ENCODE assay signal across 18 cellular contexts in the genomic region with DNA sequence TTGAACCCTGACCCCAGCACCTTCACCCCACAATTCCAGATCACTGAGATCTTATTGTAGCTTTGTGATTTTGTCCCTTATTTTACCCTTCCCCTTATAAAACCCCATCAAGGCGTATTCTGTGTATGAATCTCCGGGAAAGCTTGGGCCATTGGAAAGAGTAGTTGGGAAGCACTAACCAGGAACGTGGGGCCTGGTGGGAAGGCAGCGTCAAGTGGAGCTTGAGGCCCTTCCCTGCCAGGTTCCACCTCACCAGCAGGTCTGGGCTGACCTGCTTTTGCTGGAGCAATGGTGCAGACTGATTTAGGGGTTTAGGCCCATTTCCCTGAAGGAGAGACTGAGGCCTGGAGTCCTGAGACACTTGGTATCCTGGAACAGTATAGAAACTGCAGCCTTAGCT. TPM values are rescaled to one million over a fixed set of nuclear protein-coding genes. Genes with fewer than 3 reads are reported as not detected.
A peak's percentile ranks its signal among the peaks of the same experiment; 100 is the strongest.
DNase-seq lines count a peak whose midpoint lies in the region; ATAC-seq, FAIRE-seq and TF ChIP-seq lines count a peak whose summit lies in the region.
"Had no signal": no experiment of that assay in that cellular context is flagged by ENCODE, and none has a peak within 500 bp of the region (broad histone marks: within the 10 kb centered on the region; RNA-seq: fewer than 3 reads in every experiment).

No MANE protein-coding gene starts in this region.

- TF ChIP-seq CTCF in left ventricle myocardium inferior (IDR thresholded peaks at IDR 0.05; ENCODE audit: borderline replicate concordance) (no peak), right atrium auricular region (IDR thresholded peaks at IDR 0.05) (no peak), coronary artery (IDR thresholded peaks at IDR 0.05) (no peak), HepG2 (CRISPR knock-in tag; IDR thresholded peaks at IDR 0.05) (no peak)

- no peaks in the 10 kb centered on the region for H3K27me3 ChIP-seq in left ventricle myocardium inferior (ENCODE audit: low read depth)
- no peaks in the 10 kb centered on the region for H3K27me3 ChIP-seq in right atrium auricular region
- H3K27me3 ChIP-seq in HepG2 (ENCODE audit: control insufficient read depth in 1 of 2, insufficient read depth in 2 of 2, low read length in 2 of 2) = no peaks in the 10 kb centered on the region

- peaks cover 8% of the 10 kb centered on the region for H4K20me1 ChIP-seq in HepG2 (ENCODE audit: insufficient read depth, low read length)

- intact Hi-C loops in left ventricle myocardium inferior (cut with micrococcal nuclease) = loop anchor here (5.0 kb wide), 1 partner anchor 443 kb away; no protein-coding TSS in a partner anchor
- intact Hi-C loops in HepG2 (cut with micrococcal nuclease; ENCODE audit: unreplicated experiment) = no loop called here
- intact Hi-C loops in activated T-helper 2 cell treated with anti-CD3 and anti-CD28 coated beads, Interferon-gamma antibody, Interleukin-2, Interleukin-4, amounts not matched to agents 10 μg/mL and 5 μg/mL and 100 μg/mL, durations not matched to agents 14 hours and 24 hours and 36 hours (cut with micrococcal nuclease) = no loop called here

- POLR2A ChIA-PET in HepG2 (lab: Yijun Ruan, JAX) = no interaction called here

- no peak overlapping the region for H3K4me3 Mint-ChIP-seq in activated T-helper 2 cell treated with anti-CD3 and anti-CD28 coated beads, Interferon-gamma antibody, Interleukin-2, Interleukin-4, amounts not matched to agents 10 μg/mL and 5 μg/mL and 100 μg/mL, durations not matched to agents 14 hours and 24 hours and 36 hours (ENCODE audit: low read depth)
- H3K4me3 Mint-ChIP-seq in activated T-helper 17 cell treated with anti-CD3 and anti-CD28 coated beads, Interleukin-2, amount 50 U/mL, for 72 hours = no peak overlapping the region
- H3K4me3 Mint-ChIP-seq: B cell; CD14-positive monocyte; CD8-positive, alpha-beta T cell had no signal

- CTCF ChIA-PET in HepG2 (lab: Yijun Ruan, JAX; ENCODE audit: low intra/inter-chr PET ratio, low total read pairs) = no interaction called here

- peaks cover 85% of the 10 kb centered on the region for H3K4me1 ChIP-seq in left ventricle myocardium inferior
- peaks cover 0 to 73% of the 10 kb centered on the region in 2 donors for H3K4me1 ChIP-seq in right atrium auricular region
- peaks cover 66% of the 10 kb centered on the region for H3K4me1 ChIP-seq in HepG2 (ENCODE audit: insufficient read depth, low read length)

- in situ Hi-C loops in HepG2 (cut with HindIII; ENCODE audit: extremely low pct_ligation_motif_present, low pct_unique_long_range_greater_than_20kb) = no loop called here

- no peak overlapping the region for H3K27ac Mint-ChIP-seq in activated T-helper 2 cell treated with anti-CD3 and anti-CD28 coated beads, Interferon-gamma antibody, Interleukin-2, Interleukin-4, amounts not matched to agents 10 μg/mL and 5 μg/mL and 100 μg/mL, durations not matched to agents 14 hours and 24 hours and 36 hours
- no peak overlapping the region for H3K27ac Mint-ChIP-seq in activated T-helper 17 cell treated with anti-CD3 and anti-CD28 coated beads, Interleukin-2, amount 50 U/mL, for 72 hours
- H3K27ac Mint-ChIP-seq: B cell; CD8-positive, alpha-beta T cell had no signal

- H3K36me3 ChIP-seq in left ventricle myocardium inferior = no peaks in the 10 kb centered on the region
- no peaks in the 10 kb centered on the region for H3K36me3 ChIP-seq in right atrium auricular region
- no peaks in the 10 kb centered on the region for H3K36me3 ChIP-seq in HepG2 (replicated peaks in 1 of 2; ENCODE audit: control insufficient read depth in 1 of 2, insufficient read depth in 2 of 2, low read length in 2 of 2)

- no peak overlapping the region for H3K4me2 ChIP-seq in HepG2 (ENCODE audit: low read depth, low read length)
- H3K4me2 ChIP-seq: KMS-11 had no signal

- FAIRE-seq in HepG2 (lab: Jason Lieb, UNC) = no peak
- FAIRE-seq: A204.1, GM12891, GM19239, H1 had no signal

- peak overlapping the region; percentile 64 for H3K27ac ChIP-seq in left ventricle myocardium inferior (replicated peaks)
- peak overlapping the region in 1 of 2 donors; percentile 67 for H3K27ac ChIP-seq in right atrium auricular region
- H3K27ac ChIP-seq in coronary artery = no peak overlapping the region
- H3K27ac ChIP-seq in HepG2 (ENCODE audit: extremely low read length, insufficient read depth, low read length) = no peak overlapping the region
- H3K27ac ChIP-seq: KMS-11 had no signal

- H3K9me3 ChIP-seq in left ventricle myocardium inferior (replicated peaks) (peaks cover 6% of the 10 kb centered on the region), right atrium auricular region (no peaks in the 10 kb centered on the region), HepG2 (ENCODE audit: low read length) (no peaks in the 10 kb centered on the region)

- no peaks in the 10 kb centered on the region for H3K27me3 Mint-ChIP-seq in activated T-helper 2 cell treated with anti-CD3 and anti-CD28 coated beads, Interferon-gamma antibody, Interleukin-2, Interleukin-4, amounts not matched to agents 10 μg/mL and 5 μg/mL and 100 μg/mL, durations not matched to agents 14 hours and 24 hours and 36 hours (ENCODE audit: low read depth)
- no peaks in the 10 kb centered on the region for H3K27me3 Mint-ChIP-seq in activated T-helper 17 cell treated with anti-CD3 and anti-CD28 coated beads, Interleukin-2, amount 50 U/mL, for 72 hours
- H3K27me3 Mint-ChIP-seq: B cell, IgD-negative memory B cell had no signal

- H3K9me3 Mint-ChIP-seq in activated T-helper 2 cell treated with anti-CD3 and anti-CD28 coated beads, Interferon-gamma antibody, Interleukin-2, Interleukin-4, amounts not matched to agents 10 μg/mL and 5 μg/mL and 100 μg/mL, durations not matched to agents 14 hours and 24 hours and 36 hours = peaks cover 24% of the 10 kb centered on the region
- peaks cover 4% of the 10 kb centered on the region for H3K9me3 Mint-ChIP-seq in activated T-helper 17 cell treated with anti-CD3 and anti-CD28 coated beads, Interleukin-2, amount 50 U/mL, for 72 hours

- H3K9ac ChIP-seq in HepG2 (ENCODE audit: insufficient read depth, low read depth, low read length) = no peak overlapping the region
- H3K9ac ChIP-seq: KMS-11 had no signal

- TF ChIP-seq RAD21 in HepG2 (CRISPR knock-in tag; IDR thresholded peaks at IDR 0.05) = no peak

- H3K4me1 Mint-ChIP-seq in activated T-helper 2 cell treated with anti-CD3 and anti-CD28 coated beads, Interferon-gamma antibody, Interleukin-2, Interleukin-4, amounts not matched to agents 10 μg/mL and 5 μg/mL and 100 μg/mL, durations not matched to agents 14 hours and 24 hours and 36 hours (ENCODE audit: low read depth) = peaks cover 10% of the 10 kb centered on the region
- peaks cover 23% of the 10 kb centered on the region for H3K4me1 Mint-ChIP-seq in activated T-helper 17 cell treated with anti-CD3 and anti-CD28 coated beads, Interleukin-2, amount 50 U/mL, for 72 hours

- TF ChIP-seq POLR2A in HepG2 (IDR thresholded peaks at IDR 0.05; ENCODE audit: insufficient read depth in 1 of 2, low read depth in 2 of 2, low read length in 2 of 2) = no peak

- TF ChIP-seq EP300 in HepG2 (IDR thresholded peaks at IDR 0.05; ENCODE audit: low read depth in 2 of 2, low read length in 2 of 2) (no peak), HepG2 (CRISPR knock-in tag; IDR thresholded peaks at IDR 0.05; ENCODE audit: borderline replicate concordance) (no peak)

- no TSS peak for BruUV-seq in HepG2 (replicated peaks; lab: Mats Ljungman, UMichigan)

- peaks cover 30% of the 10 kb centered on the region for H3K36me3 Mint-ChIP-seq in activated T-helper 2 cell treated with anti-CD3 and anti-CD28 coated beads, Interferon-gamma antibody, Interleukin-2, Interleukin-4, amounts not matched to agents 10 μg/mL and 5 μg/mL and 100 μg/mL, durations not matched to agents 14 hours and 24 hours and 36 hours (ENCODE audit: low read depth)
- no peaks in the 10 kb centered on the region for H3K36me3 Mint-ChIP-seq in activated T-helper 17 cell treated with anti-CD3 and anti-CD28 coated beads, Interleukin-2, amount 50 U/mL, for 72 hours (ENCODE audit: low read depth)

- ATAC-seq in HepG2 = no peak
- ATAC-seq in GM21576 (IDR thresholded peaks at IDR 0.05; ENCODE audit: unreplicated experiment) = no peak
- no peak for ATAC-seq in activated T-helper 17 cell treated with anti-CD3 and anti-CD28 coated beads, Interleukin-2, amount 50 U/mL, for 72 hours (replicated peaks)
- ATAC-seq: CD8-positive, alpha-beta T cell; HCT116 had no signal

- H3K79me2 ChIP-seq in HepG2 (ENCODE audit: insufficient read depth, low read length) = peaks cover 52% of the 10 kb centered on the region

- H2AFZ ChIP-seq in HepG2 (ENCODE audit: low read length) = no peak overlapping the region

- no peak overlapping the region for H3K4me3 ChIP-seq in left ventricle myocardium inferior
- no peak overlapping the region for H3K4me3 ChIP-seq in right atrium auricular region
- H3K4me3 ChIP-seq in coronary artery = no peak overlapping the region
- no peak overlapping the region for H3K4me3 ChIP-seq in HepG2 (replicated peaks in 1 of 3; ENCODE audit: insufficient read depth in 1 of 3, low read depth in 2 of 3, low read length in 3 of 3)

- 96% methylated on average over 4 of the region's 4 CpGs for WGBS in HepG2 (ENCODE audit: low lambda C conversion rate)

- DNase-seq in left ventricle myocardium inferior (no peak), right atrium auricular region (ENCODE audit: low spot score) (no peak), coronary artery (ENCODE audit: low spot score) (peak; percentile 53), HepG2 (ENCODE audit: low spot score) (no peak)
- DNase-seq in activated T-helper 2 cell treated with anti-CD3 and anti-CD28 coated beads, Interferon-gamma antibody, Interleukin-2, Interleukin-4, amounts not matched to agents 10 μg/mL and 5 μg/mL and 100 μg/mL, durations not matched to agents 14 hours and 24 hours and 36 hours (ENCODE audit: low spot score) = no peak
- DNase-seq: COR-L47 had no signal

RNA-seq across cellular contexts. Expression of a gene that starts 9.3 kb away (rescaled TPM):
- 27.4 TPM for total RNA-seq in left ventricle myocardium inferior
- 10 to 100 TPM; 24.7 to 29.3 TPM for total RNA-seq in right atrium auricular region
- 9.1 and 9.3 TPM in 2 replicates for total RNA-seq in HepG2 (2016; rRNA removed; fragmentation: Illumina TruSeq; extraction: Trizol)
- 0.81 and 1.1 TPM in 2 replicates for total RNA-seq in HepG2 (2016; cell fraction: cytosol; rRNA removed; fragmentation: Illumina TruSeq; extraction: Trizol; ENCODE audit: low read depth)
- 7.2 and 9.5 TPM in 2 replicates for total RNA-seq in HepG2 (2016; cell fraction: insoluble cytoplasmic fraction; rRNA removed; fragmentation: Illumina TruSeq; extraction: Trizol)
- 4.9 and 5.3 TPM in 2 replicates for total RNA-seq in HepG2 (2016; cell fraction: membrane; rRNA removed; fragmentation: Illumina TruSeq; extraction: Trizol)
- 8.3 and 9.2 TPM in 2 replicates for total RNA-seq in HepG2 (2016; cell fraction: nucleus; rRNA removed; fragmentation: Illumina TruSeq; extraction: Trizol)
- polyA plus RNA-seq in HepG2 (2011; rRNA removed) = 6.6 and 7.0 TPM in 2 replicates
- polyA plus RNA-seq in HepG2 (2011; cell fraction: cytosol; rRNA removed) = 4.2 and 4.7 TPM in 2 replicates
- 10.7 and 12.3 TPM in 2 replicates for polyA plus RNA-seq in HepG2 (2011; cell fraction: nucleus; rRNA removed)
- 6.9 and 7.1 TPM in 2 replicates for polyA plus RNA-seq in HepG2 (2012)
- 0.63 TPM in 2 replicates for polyA plus RNA-seq in HepG2 (2016; cell fraction: cytosol; fragmentation: Illumina TruSeq; extraction: Trizol; ENCODE audit: low read depth)
- polyA plus RNA-seq in HepG2 (2016; cell fraction: insoluble cytoplasmic fraction; fragmentation: Illumina TruSeq; extraction: Trizol; ENCODE audit: low read depth) = 9.5 and 12.0 TPM in 2 replicates
- polyA plus RNA-seq in HepG2 (2016; cell fraction: membrane; fragmentation: Illumina TruSeq; extraction: Trizol; ENCODE audit: low read depth) = 3.9 and 4.0 TPM in 2 replicates
- polyA plus RNA-seq in HepG2 (2016; cell fraction: nucleus; fragmentation: Illumina TruSeq; extraction: Trizol; ENCODE audit: insufficient read depth, low read depth) = 23.0 and 24.9 TPM in 2 replicates
- 4.6 and 6.3 TPM in 2 replicates for polyA minus RNA-seq in HepG2 (2011; rRNA and poly(A)+ RNA removed; ENCODE audit: low replicate concordance)
- 4.8 and 5.0 TPM in 2 replicates for polyA minus RNA-seq in HepG2 (2011; cell fraction: cytosol; rRNA and poly(A)+ RNA removed)
- 4.2 and 5.1 TPM in 2 replicates for polyA minus RNA-seq in HepG2 (2011; cell fraction: nucleus; rRNA and poly(A)+ RNA removed)
- total RNA-seq in activated T-helper 2 cell treated with anti-CD3 and anti-CD28 coated beads, Interferon-gamma antibody, Interleukin-2, Interleukin-4, amounts not matched to agents 10 μg/mL and 5 μg/mL and 100 μg/mL, durations not matched to agents 14 hours and 24 hours and 36 hours = 24.6 and 24.8 TPM in 2 replicates
- 10 to 100 TPM; 11.9 to 15.1 TPM for total RNA-seq in activated T-helper 17 cell treated with anti-CD3 and anti-CD28 coated beads, Interleukin-2, amount 50 U/mL, for 72 hours
